Comparison of ENCODE assay signal across 14 cellular contexts in genomic region chr1:71835442-71835813, GRCh38.
A peak's percentile ranks its signal among the peaks of the same experiment; 100 is the strongest.
DNase-seq lines count a peak whose midpoint lies in the region; ATAC-seq lines count a peak whose summit lies in the region.
"Had no signal": no experiment of that assay in that cellular context is flagged by ENCODE, and none has a peak within 500 bp of the region (broad histone marks: within the 10 kb centered on the region; RNA-seq: fewer than 3 reads in every experiment).

No MANE protein-coding gene starts in this region.

- in situ Hi-C loops in KBM-7 (cut with MboI; ENCODE audit: low pct_unique_long_range_greater_than_20kb, low sequenced_read_pairs) = no loop called here

- no peak for DNase-seq in left ventricle myocardium superior
- no peak for DNase-seq in cerebellar nuclear complex (lab: John Stamatoyannopoulos, UW)
- no peak for DNase-seq in KBM-7
- DNase-seq: activated CD8-positive, alpha-beta memory T cell treated with anti-CD3 and anti-CD28 coated beads, Interleukin-2, amount 50 U/mL, for 48 hours; activated naive CD8-positive, alpha-beta T cell treated with anti-CD3 and anti-CD28 coated beads for 36 hours; DND-41; HCEC 1CT; NCI-H1092; T-cell had no signal

- ATAC-seq in GM19328 (IDR thresholded peaks at IDR 0.05; ENCODE audit: unreplicated experiment) (peak; percentile 65), HG02678 (IDR thresholded peaks at IDR 0.05; ENCODE audit: unreplicated experiment) (peak; percentile 71), HG03342 (IDR thresholded peaks at IDR 0.05; ENCODE audit: unreplicated experiment) (peak; percentile 71), GM21360 (IDR thresholded peaks at IDR 0.05; ENCODE audit: unreplicated experiment) (no peak), left ventricle myocardium superior (no peak)
- ATAC-seq: activated CD4-positive, CD25-positive, alpha-beta regulatory T cell treated with anti-CD3 and anti-CD28 coated beads, Interleukin-2, amount 50 U/mL, for 24 hours; T-cell had no signal

- intact Hi-C loops in left ventricle myocardium superior (cut with micrococcal nuclease) = no loop called here

Comparison
In these comparisons a context has a peak if more than half of its experiments do, and no peak if none do; other contexts are left out.
1. ATAC-seq: peak in GM19328 (single experiment), HG02678 (single experiment) and HG03342 (single experiment); none in GM21360 (single experiment) and left ventricle myocardium superior (single experiment).